In the genomic region with DNA sequence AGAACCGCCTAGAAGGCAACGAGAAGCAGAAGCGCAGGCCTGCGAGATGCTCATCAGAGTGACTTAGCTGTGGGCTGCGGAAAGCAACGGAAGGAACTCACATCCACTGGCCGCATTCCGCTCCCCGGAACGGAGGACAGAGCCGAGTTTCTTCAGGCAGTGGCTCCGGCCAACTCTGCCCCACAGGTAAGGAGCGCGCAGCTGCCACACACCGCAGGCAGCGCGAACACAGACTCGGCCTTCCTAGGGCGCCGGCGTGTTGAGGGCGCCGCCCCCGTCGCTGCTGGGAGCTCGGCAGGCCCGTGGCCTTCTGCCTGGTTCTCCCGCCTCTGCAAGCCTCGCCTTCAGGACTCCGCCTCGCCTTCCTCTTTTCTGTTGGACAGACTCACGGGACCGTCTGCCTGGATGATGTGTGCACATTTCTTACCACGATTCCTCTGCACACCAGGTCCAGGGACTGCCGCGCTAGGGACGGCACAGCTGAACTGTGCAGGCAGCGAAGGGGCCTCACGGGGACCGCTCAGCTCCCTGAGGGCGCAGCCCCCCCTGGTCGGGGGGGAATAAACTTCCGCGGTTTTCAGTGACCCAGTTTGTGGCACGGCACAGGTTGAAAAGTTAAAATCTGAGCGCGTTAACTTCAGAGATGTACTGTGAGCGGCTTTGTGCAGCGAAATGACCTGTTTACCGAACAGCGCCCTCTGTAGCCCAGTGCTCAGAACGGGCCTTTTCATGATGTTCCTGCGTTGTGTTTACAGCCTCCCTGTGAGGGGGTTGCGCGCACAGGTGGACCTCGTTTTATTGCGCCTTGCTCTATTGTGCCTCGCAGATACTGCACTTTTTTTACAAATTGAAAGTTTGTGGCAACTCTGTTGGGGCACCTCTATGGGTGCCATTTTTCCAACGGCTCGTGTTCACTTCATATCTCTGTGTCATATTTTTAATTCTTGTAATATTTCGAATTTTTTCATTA, we compare ENCODE assay signal across 1 cellular context.
A peak's percentile ranks its signal among the peaks of the same experiment; 100 is the strongest.
TF ChIP-seq lines count a peak whose summit lies in the region.

No MANE protein-coding gene starts in this region.

TF ChIP-seq in HepG2, 621 proteins besides CTCF, POLR2A, EP300 and RAD21 (continued from another document and continues in another):
- TF ChIP-seq, protein P1, sequence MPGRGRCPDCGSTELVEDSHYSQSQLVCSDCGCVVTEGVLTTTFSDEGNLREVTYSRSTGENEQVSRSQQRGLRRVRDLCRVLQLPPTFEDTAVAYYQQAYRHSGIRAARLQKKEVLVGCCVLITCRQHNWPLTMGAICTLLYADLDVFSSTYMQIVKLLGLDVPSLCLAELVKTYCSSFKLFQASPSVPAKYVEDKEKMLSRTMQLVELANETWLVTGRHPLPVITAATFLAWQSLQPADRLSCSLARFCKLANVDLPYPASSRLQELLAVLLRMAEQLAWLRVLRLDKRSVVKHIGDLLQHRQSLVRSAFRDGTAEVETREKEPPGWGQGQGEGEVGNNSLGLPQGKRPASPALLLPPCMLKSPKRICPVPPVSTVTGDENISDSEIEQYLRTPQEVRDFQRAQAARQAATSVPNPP (CRISPR knock-in tag; IDR thresholded peaks at IDR 0.05) = 0 out of 2 replicates have a peak, but pooled peaks have one; percentile 60
- TF ChIP-seq POLR2G (IDR thresholded peaks at IDR 0.05; ENCODE audit: low read depth, low read length) (peak; percentile 44; the same call in 1 of the 2 replicates), STAT5B (CRISPR knock-in tag; IDR thresholded peaks at IDR 0.05) (no peak), TCF7L2 (IDR thresholded peaks at IDR 0.05; ENCODE audit: low read depth, low read length) (no peak), HNRNPLL (IDR thresholded peaks at IDR 0.05; ENCODE audit: low read depth, low read length, poor library complexity, severe bottlenecking) (peak; percentile 92), FIP1L1 (IDR thresholded peaks at IDR 0.05; ENCODE audit: borderline replicate concordance, insufficient read depth, low read depth, low read length) (no peak), PRDM4 (CRISPR knock-in tag; IDR thresholded peaks at IDR 0.05; ENCODE audit: borderline replicate concordance) (no peak), ZNF142 (CRISPR knock-in tag; IDR thresholded peaks at IDR 0.05) (no peak), ZNF3 (CRISPR knock-in tag; IDR thresholded peaks at IDR 0.05) (no peak), SNAPC5 (CRISPR knock-in tag; IDR thresholded peaks at IDR 0.05; ENCODE audit: borderline replicate concordance) (no peak), ZNF782 (CRISPR knock-in tag; IDR thresholded peaks at IDR 0.05; ENCODE audit: borderline replicate concordance) (no peak), ATRX (CRISPR knock-in tag; IDR thresholded peaks at IDR 0.05; ENCODE audit: borderline replicate concordance) (no peak), ZNF326 (CRISPR knock-in tag; IDR thresholded peaks at IDR 0.05; ENCODE audit: borderline replicate concordance) (no peak), HDAC1 (CRISPR knock-in tag; IDR thresholded peaks at IDR 0.05) (peak; percentile 70), LCORL (IDR thresholded peaks at IDR 0.05) (no peak), LCORL (CRISPR knock-in tag; IDR thresholded peaks at IDR 0.05) (peak; percentile 33), ZNF7 (CRISPR knock-in tag; IDR thresholded peaks at IDR 0.05) (0 out of 2 replicates have a peak, but pooled peaks have one; percentile 29), TEAD2 (CRISPR knock-in tag; IDR thresholded peaks at IDR 0.05) (peak; percentile 76; the same call in 1 of the 2 replicates), TBX3 (IDR thresholded peaks at IDR 0.05; ENCODE audit: borderline replicate concordance) (no peak), ZBTB20 (CRISPR knock-in tag; IDR thresholded peaks at IDR 0.05; ENCODE audit: borderline replicate concordance, low read depth) (no peak), HNRNPK (IDR thresholded peaks at IDR 0.05; ENCODE audit: low read depth, low read length, poor library complexity, severe bottlenecking) (no peak), ZNF747 (CRISPR knock-in tag; IDR thresholded peaks at IDR 0.05; ENCODE audit: borderline replicate concordance) (0 out of 2 replicates have a peak, but pooled peaks have one; percentile 65), KAT2B (IDR thresholded peaks at IDR 0.05; ENCODE audit: borderline replicate concordance, low read depth, low read length) (no peak), ZNF235 (CRISPR knock-in tag; IDR thresholded peaks at IDR 0.05; ENCODE audit: borderline replicate concordance) (no peak)
- TF ChIP-seq, protein P2, sequence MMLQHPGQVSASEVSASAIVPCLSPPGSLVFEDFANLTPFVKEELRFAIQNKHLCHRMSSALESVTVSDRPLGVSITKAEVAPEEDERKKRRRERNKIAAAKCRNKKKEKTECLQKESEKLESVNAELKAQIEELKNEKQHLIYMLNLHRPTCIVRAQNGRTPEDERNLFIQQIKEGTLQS (CRISPR knock-in tag; IDR thresholded peaks at IDR 0.05) = no peak
- TF ChIP-seq, protein P3, sequence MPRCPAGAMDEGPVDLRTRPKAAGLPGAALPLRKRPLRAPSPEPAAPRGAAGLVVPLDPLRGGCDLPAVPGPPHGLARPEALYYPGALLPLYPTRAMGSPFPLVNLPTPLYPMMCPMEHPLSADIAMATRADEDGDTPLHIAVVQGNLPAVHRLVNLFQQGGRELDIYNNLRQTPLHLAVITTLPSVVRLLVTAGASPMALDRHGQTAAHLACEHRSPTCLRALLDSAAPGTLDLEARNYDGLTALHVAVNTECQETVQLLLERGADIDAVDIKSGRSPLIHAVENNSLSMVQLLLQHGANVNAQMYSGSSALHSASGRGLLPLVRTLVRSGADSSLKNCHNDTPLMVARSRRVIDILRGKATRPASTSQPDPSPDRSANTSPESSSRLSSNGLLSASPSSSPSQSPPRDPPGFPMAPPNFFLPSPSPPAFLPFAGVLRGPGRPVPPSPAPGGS (CRISPR knock-in tag; IDR thresholded peaks at IDR 0.05) = peak; percentile 53; the same call in 1 of the 2 replicates
- TF ChIP-seq, protein P4, sequence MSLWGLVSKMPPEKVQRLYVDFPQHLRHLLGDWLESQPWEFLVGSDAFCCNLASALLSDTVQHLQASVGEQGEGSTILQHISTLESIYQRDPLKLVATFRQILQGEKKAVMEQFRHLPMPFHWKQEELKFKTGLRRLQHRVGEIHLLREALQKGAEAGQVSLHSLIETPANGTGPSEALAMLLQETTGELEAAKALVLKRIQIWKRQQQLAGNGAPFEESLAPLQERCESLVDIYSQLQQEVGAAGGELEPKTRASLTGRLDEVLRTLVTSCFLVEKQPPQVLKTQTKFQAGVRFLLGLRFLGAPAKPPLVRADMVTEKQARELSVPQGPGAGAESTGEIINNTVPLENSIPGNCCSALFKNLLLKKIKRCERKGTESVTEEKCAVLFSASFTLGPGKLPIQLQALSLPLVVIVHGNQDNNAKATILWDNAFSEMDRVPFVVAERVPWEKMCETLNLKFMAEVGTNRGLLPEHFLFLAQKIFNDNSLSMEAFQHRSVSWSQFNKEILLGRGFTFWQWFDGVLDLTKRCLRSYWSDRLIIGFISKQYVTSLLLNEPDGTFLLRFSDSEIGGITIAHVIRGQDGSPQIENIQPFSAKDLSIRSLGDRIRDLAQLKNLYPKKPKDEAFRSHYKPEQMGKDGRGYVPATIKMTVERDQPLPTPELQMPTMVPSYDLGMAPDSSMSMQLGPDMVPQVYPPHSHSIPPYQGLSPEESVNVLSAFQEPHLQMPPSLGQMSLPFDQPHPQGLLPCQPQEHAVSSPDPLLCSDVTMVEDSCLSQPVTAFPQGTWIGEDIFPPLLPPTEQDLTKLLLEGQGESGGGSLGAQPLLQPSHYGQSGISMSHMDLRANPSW (CRISPR knock-in tag; IDR thresholded peaks at IDR 0.05; ENCODE audit: borderline replicate concordance) = peak; percentile 76; the same call in 1 of the 2 replicates
- TF ChIP-seq, protein P5, sequence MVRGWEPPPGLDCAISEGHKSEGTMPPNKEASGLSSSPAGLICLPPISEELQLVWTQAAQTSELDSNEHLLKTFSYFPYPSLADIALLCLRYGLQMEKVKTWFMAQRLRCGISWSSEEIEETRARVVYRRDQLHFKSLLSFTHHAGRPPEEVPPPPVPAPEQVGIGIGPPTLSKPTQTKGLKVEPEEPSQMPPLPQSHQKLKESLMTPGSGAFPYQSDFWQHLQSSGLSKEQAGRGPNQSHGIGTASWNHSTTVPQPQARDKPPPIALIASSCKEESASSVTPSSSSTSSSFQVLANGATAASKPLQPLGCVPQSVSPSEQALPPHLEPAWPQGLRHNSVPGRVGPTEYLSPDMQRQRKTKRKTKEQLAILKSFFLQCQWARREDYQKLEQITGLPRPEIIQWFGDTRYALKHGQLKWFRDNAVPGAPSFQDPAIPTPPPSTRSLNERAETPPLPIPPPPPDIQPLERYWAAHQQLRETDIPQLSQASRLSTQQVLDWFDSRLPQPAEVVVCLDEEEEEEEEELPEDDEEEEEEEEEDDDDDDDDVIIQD (CRISPR knock-in tag; IDR thresholded peaks at IDR 0.05; ENCODE audit: low read depth) = no peak
- TF ChIP-seq, protein P6, sequence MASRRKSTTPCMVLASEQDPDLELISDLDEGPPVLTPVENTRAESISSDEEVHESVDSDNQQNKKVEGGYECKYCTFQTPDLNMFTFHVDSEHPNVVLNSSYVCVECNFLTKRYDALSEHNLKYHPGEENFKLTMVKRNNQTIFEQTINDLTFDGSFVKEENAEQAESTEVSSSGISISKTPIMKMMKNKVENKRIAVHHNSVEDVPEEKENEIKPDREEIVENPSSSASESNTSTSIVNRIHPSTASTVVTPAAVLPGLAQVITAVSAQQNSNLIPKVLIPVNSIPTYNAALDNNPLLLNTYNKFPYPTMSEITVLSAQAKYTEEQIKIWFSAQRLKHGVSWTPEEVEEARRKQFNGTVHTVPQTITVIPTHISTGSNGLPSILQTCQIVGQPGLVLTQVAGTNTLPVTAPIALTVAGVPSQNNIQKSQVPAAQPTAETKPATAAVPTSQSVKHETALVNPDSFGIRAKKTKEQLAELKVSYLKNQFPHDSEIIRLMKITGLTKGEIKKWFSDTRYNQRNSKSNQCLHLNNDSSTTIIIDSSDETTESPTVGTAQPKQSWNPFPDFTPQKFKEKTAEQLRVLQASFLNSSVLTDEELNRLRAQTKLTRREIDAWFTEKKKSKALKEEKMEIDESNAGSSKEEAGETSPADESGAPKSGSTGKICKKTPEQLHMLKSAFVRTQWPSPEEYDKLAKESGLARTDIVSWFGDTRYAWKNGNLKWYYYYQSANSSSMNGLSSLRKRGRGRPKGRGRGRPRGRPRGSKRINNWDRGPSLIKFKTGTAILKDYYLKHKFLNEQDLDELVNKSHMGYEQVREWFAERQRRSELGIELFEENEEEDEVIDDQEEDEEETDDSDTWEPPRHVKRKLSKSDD (CRISPR knock-in tag; IDR thresholded peaks at IDR 0.05; ENCODE audit: low read depth) = no peak
- TF ChIP-seq, protein P7, sequence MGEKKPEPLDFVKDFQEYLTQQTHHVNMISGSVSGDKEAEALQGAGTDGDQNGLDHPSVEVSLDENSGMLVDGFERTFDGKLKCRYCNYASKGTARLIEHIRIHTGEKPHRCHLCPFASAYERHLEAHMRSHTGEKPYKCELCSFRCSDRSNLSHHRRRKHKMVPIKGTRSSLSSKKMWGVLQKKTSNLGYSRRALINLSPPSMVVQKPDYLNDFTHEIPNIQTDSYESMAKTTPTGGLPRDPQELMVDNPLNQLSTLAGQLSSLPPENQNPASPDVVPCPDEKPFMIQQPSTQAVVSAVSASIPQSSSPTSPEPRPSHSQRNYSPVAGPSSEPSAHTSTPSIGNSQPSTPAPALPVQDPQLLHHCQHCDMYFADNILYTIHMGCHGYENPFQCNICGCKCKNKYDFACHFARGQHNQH (CRISPR knock-in tag; IDR thresholded peaks at IDR 0.05) = no peak
